In the genomic region with DNA sequence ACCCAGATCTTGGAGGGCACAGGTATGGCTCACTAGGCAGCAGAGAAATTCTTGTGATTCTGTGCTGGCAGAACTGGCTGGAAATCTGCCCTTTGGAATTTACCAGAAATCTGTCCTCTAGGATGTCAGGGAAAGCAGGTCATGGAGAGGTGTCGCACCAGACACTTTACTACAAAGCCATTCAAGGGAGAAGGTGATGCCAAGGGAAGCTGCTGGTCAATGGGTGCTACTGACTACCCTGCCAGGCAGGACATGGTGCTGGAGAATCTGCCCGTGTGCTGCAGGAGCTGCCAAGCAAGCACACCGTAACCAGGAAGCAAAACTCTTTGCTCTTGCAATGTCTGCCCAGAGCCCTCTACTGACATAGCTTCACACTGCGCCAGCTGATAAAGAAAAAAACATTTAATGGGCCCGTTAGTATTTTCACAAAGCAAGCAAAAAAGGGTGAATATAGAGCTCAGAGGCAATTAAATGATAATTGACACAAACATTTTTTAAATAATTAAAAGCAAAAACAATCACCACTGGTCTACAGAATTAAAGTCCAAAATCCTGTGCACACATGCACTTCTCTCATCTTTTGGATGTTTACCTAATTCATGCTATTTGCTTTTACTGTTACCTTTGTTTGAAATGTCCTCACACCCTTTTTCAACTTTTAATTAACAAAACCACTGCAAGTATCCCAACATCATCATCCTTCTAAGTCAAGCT, we compare ENCODE assay signal across 8 cellular contexts.
DNase-seq lines count a peak whose midpoint lies in the region; ATAC-seq and TF ChIP-seq lines count a peak whose summit lies in the region.

No MANE protein-coding gene starts in this region.

- ATAC-seq in HG02759 (IDR thresholded peaks at IDR 0.05; ENCODE audit: unreplicated experiment): peak; percentile 80
- no peak for ATAC-seq in GM19023 (IDR thresholded peaks at IDR 0.05; ENCODE audit: unreplicated experiment)

- DNase-seq in AG08395 (ENCODE audit: low spot score) (peak; percentile 60), GM12865 (ENCODE audit: low read depth) (peak; percentile 69), NCI-H2029 treated with DMSO at 0.1 percent for 48 hours (lab: John Stamatoyannopoulos, UW) (peak; percentile 40), WERI-Rb-1 (peak; percentile 26), iPS-NIHi11 (ENCODE audit: low spot score) (peak; percentile 70), epidermal melanocyte (ENCODE audit: insufficient read length, low spot score) (no peak)

- no peak overlapping the region for H3K4me3 ChIP-seq in GM12865 (ENCODE audit: low read depth, low read length)
- H3K4me3 ChIP-seq in WERI-Rb-1 (ENCODE audit: low read depth, low read length): no peak overlapping the region

- TF ChIP-seq CTCF in GM12865 (IDR thresholded peaks at IDR 0.05; ENCODE audit: insufficient read depth, low read depth, low read length, missing control alignments): peak; percentile 39
- peak; percentile 44; the same call in 1 of the 2 replicates for TF ChIP-seq CTCF in WERI-Rb-1 (IDR thresholded peaks at IDR 0.05; ENCODE audit: low read depth, low read length)

- H3K27ac ChIP-seq in WERI-Rb-1: no peak overlapping the region

- no peaks in the 10 kb centered on the region for H3K27me3 ChIP-seq in WERI-Rb-1 (ENCODE audit: insufficient read depth, low read depth, severe bottlenecking)

- no peaks in the 10 kb centered on the region for H3K36me3 ChIP-seq in WERI-Rb-1

- no peaks in the 10 kb centered on the region for H3K9me3 ChIP-seq in WERI-Rb-1 (ENCODE audit: severe bottlenecking)
